Comparison of ENCODE assay signal across 24 cellular contexts in the genomic region with DNA sequence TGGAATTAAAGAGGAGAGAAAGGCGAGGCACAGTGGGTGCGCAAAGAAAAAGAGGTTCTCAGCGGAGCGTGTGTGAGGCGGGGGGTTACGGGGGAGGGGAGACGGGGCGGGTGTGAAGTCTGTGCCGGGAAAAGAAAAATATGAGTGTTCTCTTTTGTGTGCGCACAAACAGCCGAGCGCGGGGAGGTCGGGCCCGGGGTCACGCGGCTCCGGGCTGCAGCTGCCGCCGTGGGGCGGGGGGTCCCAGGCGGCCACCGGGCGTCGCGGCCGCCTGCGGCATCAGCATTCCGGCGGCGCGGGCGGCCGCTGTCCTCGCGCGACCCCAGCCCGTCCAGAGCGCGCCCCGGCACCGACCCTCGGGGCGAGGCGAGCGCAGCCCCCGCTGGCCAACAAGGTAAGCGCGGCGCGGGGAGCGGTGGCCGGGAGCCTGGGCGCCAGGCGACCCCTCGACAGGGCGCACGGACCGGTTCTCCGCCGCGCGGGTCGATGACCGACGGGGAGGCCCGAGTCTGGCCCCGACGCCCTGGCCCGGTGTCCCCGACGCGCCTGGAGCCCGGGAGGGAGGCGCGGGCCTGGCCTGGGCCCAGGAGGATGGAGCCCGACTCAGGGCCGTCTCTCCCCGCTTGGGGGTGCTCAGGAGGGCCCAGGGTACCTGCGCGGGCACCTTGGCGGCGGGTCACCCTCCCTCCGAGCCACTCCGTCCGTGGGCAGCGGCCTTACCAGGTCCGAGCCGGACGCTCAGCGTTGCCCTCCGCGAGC.
DNase-seq lines count a peak whose midpoint lies in the region; ATAC-seq and TF ChIP-seq lines count a peak whose summit lies in the region.
"Had no signal": no experiment of that assay in that cellular context is flagged by ENCODE, and none has a peak within 500 bp of the region (broad histone marks: within the 10 kb centered on the region; RNA-seq: fewer than 3 reads in every experiment).

No MANE protein-coding gene starts in this region.

- H3K4me1 ChIP-seq in sigmoid colon = peaks cover 0 to 21% (median 15%) of the 10 kb centered on the region in 4 donors

- H3K4me3 Mint-ChIP-seq in brain = peak overlapping the region; percentile 25 to 73 (median 65)
- H3K4me3 Mint-ChIP-seq: activated CD4-positive, alpha-beta T cell treated with anti-CD3 and anti-CD28 coated beads for 36 hours; activated naive CD8-positive, alpha-beta T cell treated with anti-CD3 and anti-CD28 coated beads for 36 hours; activated T-helper 1 cell treated with anti-CD3 and anti-CD28 coated beads, Interleukin-12 subunit alpha, Interleukin-12 subunit beta, Interleukin-2, Interleukin-4 antibody, amounts not matched to agents 30 ng/mL and 10 ng/mL and 1 ng/mL, durations not matched to agents 14 hours and 24 hours and 36 hours; memory B cell; natural killer cell treated with Interleukin-12 subunit alpha and Interleukin-12 subunit beta and Interleukin-15 and Interleukin-18, amount 100 ng/mL, for 72 hours had no signal

- DNase-seq in H7 (peak; percentile 83), islet precursor cell (peak; percentile 51), sigmoid colon (peak; percentile 46), caudate nucleus (lab: John Stamatoyannopoulos, UW) (no peak), ACHN (no peak)
- DNase-seq: activated CD4-positive, alpha-beta T cell treated with anti-CD3 and anti-CD28 coated beads for 36 hours; activated naive CD8-positive, alpha-beta T cell treated with anti-CD3 and anti-CD28 coated beads for 36 hours; body of pancreas; DMS 273 treated with DMSO at 0.1 percent for 48 hours; GF-D8; MM.1S; NCI-H1436 treated with DMSO at 0.1 percent for 48 hours; NCI-H2171; SHP77 treated with DMSO at 0.1 percent for 48 hours; stimulated activated CD4-positive, alpha-beta T cell treated with anti-CD3 and anti-CD28 coated beads, Interleukin-4, amount 100 ng/mL, for 24 hours had no signal

- no peak for TF ChIP-seq POLR2A in sigmoid colon (IDR thresholded peaks at IDR 0.05)

- H3K27me3 Mint-ChIP-seq in brain = peaks cover 76% of the 10 kb centered on the region

- in situ Hi-C loops in ACHN (cut with HindIII; ENCODE audit: low pct_ligation_motif_present, low pct_unique_long_range_greater_than_20kb, low sequenced_read_pairs) = no loop called here

- H3K9me3 Mint-ChIP-seq in brain = peaks cover 9 to 29% (median 24%) of the 10 kb centered on the region in 5 experiments
- H3K9me3 Mint-ChIP-seq: activated T-helper 1 cell treated with anti-CD3 and anti-CD28 coated beads, Interleukin-12 subunit alpha, Interleukin-12 subunit beta, Interleukin-2, Interleukin-4 antibody, amounts not matched to agents 30 ng/mL and 10 ng/mL and 1 ng/mL, durations not matched to agents 14 hours and 24 hours and 36 hours; natural killer cell treated with Interleukin-12 subunit alpha and Interleukin-12 subunit beta and Interleukin-15 and Interleukin-18, amount 100 ng/mL, for 72 hours had no signal

- H3K4me3 ChIP-seq in H7 (ENCODE audit: insufficient read depth, low read depth, low read length) (no peak overlapping the region; the same call in 1 of the 2 replicates), sigmoid colon (no peak overlapping the region)
- H3K4me3 ChIP-seq: body of pancreas, K562, skin epidermis had no signal

- H3K27me3 ChIP-seq in H7 (ENCODE audit: control insufficient read depth, insufficient read depth, low read length) (peaks cover 48% of the 10 kb centered on the region), sigmoid colon (peaks cover 33 to 68% (median 53%) of the 10 kb centered on the region in 3 donors)

- TF ChIP-seq CTCF in brain (conservative IDR thresholded peaks at IDR 0.05) (no peak), sigmoid colon (IDR thresholded peaks at IDR 0.05) (no peak)

- H3K4me1 Mint-ChIP-seq in brain = peaks cover 22% of the 10 kb centered on the region
- H3K4me1 Mint-ChIP-seq: memory B cell had no signal

- ATAC-seq in GM21528 (IDR thresholded peaks at IDR 0.05; ENCODE audit: low FRiP score, unreplicated experiment) = no peak
- ATAC-seq: activated CD4-positive, alpha-beta T cell treated with anti-CD3 and anti-CD28 coated beads for 36 hours; K562 had no signal

- H3K36me3 ChIP-seq in H7 (replicated peaks; ENCODE audit: control insufficient read depth, insufficient read depth, low read length) (no peaks in the 10 kb centered on the region), sigmoid colon (no peaks in the 10 kb centered on the region)
- H3K36me3 ChIP-seq: suprapubic skin had no signal

- H3K27ac ChIP-seq in sigmoid colon (no peak overlapping the region), caudate nucleus (ENCODE audit: low read depth, low read length) (no peak overlapping the region)
- H3K27ac ChIP-seq: body of pancreas, coronary artery, skin epidermis, suprapubic skin had no signal

- H3K9me3 ChIP-seq in sigmoid colon = no peaks in the 10 kb centered on the region
- H3K9me3 ChIP-seq: body of pancreas, suprapubic skin had no signal

- H3K36me3 Mint-ChIP-seq in brain = peaks cover 13% of the 10 kb centered on the region
- H3K36me3 Mint-ChIP-seq: memory B cell; natural killer cell treated with Interleukin-12 subunit alpha and Interleukin-12 subunit beta and Interleukin-15 and Interleukin-18, amount 100 ng/mL, for 72 hours had no signal

- intact Hi-C loops in sigmoid colon (cut with DNase I) = loop anchor here (5.0 kb wide), 1 partner anchor 100 kb away; no protein-coding TSS in a partner anchor

- 16 to 35% methylated on average over 93 of the region's 93 CpGs for WGBS in sigmoid colon, 2 donors

- no peak for TF ChIP-seq EP300 in sigmoid colon (IDR thresholded peaks at IDR 0.05)

- H3K27ac Mint-ChIP-seq in brain = peak overlapping the region in 1 of 5 experiments; percentile 89
- H3K27ac Mint-ChIP-seq: activated CD4-positive, alpha-beta T cell treated with anti-CD3 and anti-CD28 coated beads for 36 hours; activated naive CD8-positive, alpha-beta T cell treated with anti-CD3 and anti-CD28 coated beads for 36 hours; activated T-helper 1 cell treated with anti-CD3 and anti-CD28 coated beads, Interleukin-12 subunit alpha, Interleukin-12 subunit beta, Interleukin-2, Interleukin-4 antibody, amounts not matched to agents 30 ng/mL and 10 ng/mL and 1 ng/mL, durations not matched to agents 14 hours and 24 hours and 36 hours; memory B cell; natural killer cell treated with Interleukin-12 subunit alpha and Interleukin-12 subunit beta and Interleukin-15 and Interleukin-18, amount 100 ng/mL, for 72 hours had no signal

Comparison
In these comparisons a context has a peak if more than half of its experiments do, and no peak if none do; other contexts are left out.
1. DNase-seq: peak in H7 (single experiment), islet precursor cell (single experiment) and sigmoid colon (single experiment); none in caudate nucleus (0 of 61) and ACHN (single experiment).